Comparison of ENCODE assay signal across 8 cellular contexts in the genomic region with DNA sequence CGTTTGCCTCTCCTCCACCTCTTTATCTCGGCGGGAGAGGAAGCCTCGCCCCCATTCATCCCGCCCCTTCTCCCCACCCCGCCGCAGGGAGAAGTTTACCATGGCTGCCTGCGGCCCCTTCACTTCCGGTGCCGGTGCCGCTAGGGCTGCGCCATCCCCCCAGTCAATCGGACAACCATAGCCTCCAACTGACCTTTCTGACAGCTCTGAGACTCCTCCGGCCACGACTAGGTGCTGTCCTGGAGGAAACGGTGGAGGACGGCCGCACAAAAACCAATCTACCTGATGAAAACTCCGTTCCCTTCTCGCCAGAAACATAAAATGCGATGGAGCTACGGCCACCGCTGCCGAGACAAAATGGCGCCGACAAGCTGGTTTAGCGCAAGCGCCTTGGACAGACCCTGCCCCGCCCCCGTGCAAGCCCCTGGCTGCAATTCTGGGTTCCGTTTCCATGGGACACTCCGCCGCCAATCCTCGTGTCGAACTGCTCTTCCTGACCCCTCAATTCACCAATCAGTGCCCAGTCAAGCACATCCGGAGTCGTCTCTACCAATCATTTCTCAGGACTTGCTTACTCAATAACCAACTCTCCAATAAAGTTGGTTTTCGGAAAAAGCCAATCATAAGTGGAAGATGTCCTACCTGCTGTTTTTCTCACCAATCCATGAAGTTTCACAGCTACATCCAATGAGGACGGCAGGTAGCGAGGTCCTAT. TPM values are rescaled to one million over a fixed set of nuclear protein-coding genes. Genes with fewer than 3 reads are reported as not detected.
DNase-seq lines count a peak whose midpoint lies in the region; ATAC-seq and TF ChIP-seq lines count a peak whose summit lies in the region.

No MANE protein-coding gene starts in this region.

- peak overlapping the region; percentile 92 for H3K4me2 ChIP-seq in parathyroid adenoma (ENCODE audit: low read length)

- H3K36me3 Mint-ChIP-seq in activated naive CD8-positive, alpha-beta T cell treated with anti-CD3 and anti-CD28 coated beads, Interleukin-2, amount 50 U/mL, for 24 hours (ENCODE audit: low read depth) = peaks cover 31% of the 10 kb centered on the region

- H3K36me3 ChIP-seq in cardiac muscle cell = peaks cover 16% of the 10 kb centered on the region
- no peaks in the 10 kb centered on the region for H3K36me3 ChIP-seq in parathyroid adenoma (ENCODE audit: control insufficient read depth, insufficient read depth, low read length)
- H3K36me3 ChIP-seq in transverse colon = peaks cover 0 to 21% (median 5%) of the 10 kb centered on the region in 4 donors

- H3K4me1 ChIP-seq in cardiac muscle cell (ENCODE audit: low read depth) (peaks cover 22% of the 10 kb centered on the region), parathyroid adenoma (peaks cover 8% of the 10 kb centered on the region), transverse colon (peaks cover 14 to 31% (median 22%) of the 10 kb centered on the region in 4 donors)

- ATAC-seq in HG02623 (IDR thresholded peaks at IDR 0.05; ENCODE audit: unreplicated experiment) = peak; percentile 85
- ATAC-seq in activated naive CD8-positive, alpha-beta T cell treated with anti-CD3 and anti-CD28 coated beads, Interleukin-2, amount 50 U/mL, for 24 hours = peak; percentile 92

- WGBS in transverse colon (ENCODE audit: low coverage in 1 of 2), 2 donors = 1 to 3% methylated on average over 17 to 40 of the region's 40 CpGs

- no peak for TF ChIP-seq EP300 in transverse colon (IDR thresholded peaks at IDR 0.05; ENCODE audit: low read depth)

- H3K9me3 ChIP-seq in cardiac muscle cell (ENCODE audit: low read depth) (no peaks in the 10 kb centered on the region), parathyroid adenoma (ENCODE audit: control insufficient read depth, low read length) (no peaks in the 10 kb centered on the region), transverse colon (no peaks in the 10 kb centered on the region)

- no peaks in the 10 kb centered on the region for H3K9me3 Mint-ChIP-seq in activated naive CD8-positive, alpha-beta T cell treated with anti-CD3 and anti-CD28 coated beads, Interleukin-2, amount 50 U/mL, for 24 hours

- H3K27ac ChIP-seq in cardiac muscle cell (peak overlapping the region; percentile 98), parathyroid adenoma (peak overlapping the region; percentile 98), transverse colon (peak overlapping the region; percentile 96 to 100 (median 98))

- H3K27me3 Mint-ChIP-seq in activated naive CD8-positive, alpha-beta T cell treated with anti-CD3 and anti-CD28 coated beads, Interleukin-2, amount 50 U/mL, for 24 hours = no peaks in the 10 kb centered on the region

- no peak overlapping the region for H3K27ac Mint-ChIP-seq in activated naive CD8-positive, alpha-beta T cell treated with anti-CD3 and anti-CD28 coated beads, Interleukin-2, amount 50 U/mL, for 24 hours

- TF ChIP-seq POLR2A in GM10847 (IDR thresholded peaks at IDR 0.05; ENCODE audit: extremely low read depth, insufficient read length) (peak; percentile 83), transverse colon (IDR thresholded peaks at IDR 0.05) (peak; percentile 9)

- H3K4me3 Mint-ChIP-seq in activated naive CD8-positive, alpha-beta T cell treated with anti-CD3 and anti-CD28 coated beads, Interleukin-2, amount 50 U/mL, for 24 hours = no peak overlapping the region

- peaks cover 41% of the 10 kb centered on the region for H3K79me2 ChIP-seq in parathyroid adenoma

- peak; percentile 100 for DNase-seq in NCI-H1105 (lab: John Stamatoyannopoulos, UW)
- peak; percentile 82 for DNase-seq in SKM-1 (lab: John Stamatoyannopoulos, UW; ENCODE audit: unreplicated experiment)
- peak; percentile 97 for DNase-seq in activated naive CD8-positive, alpha-beta T cell treated with anti-CD3 and anti-CD28 coated beads, Interleukin-2, amount 50 U/mL, for 24 hours
- DNase-seq in cardiac muscle cell (ENCODE audit: low read depth in 1 of 2, low spot score in 1 of 2) = peak; percentile 100
- peak; percentile 99 for DNase-seq in transverse colon

- no peaks in the 10 kb centered on the region for H3K27me3 ChIP-seq in cardiac muscle cell
- H3K27me3 ChIP-seq in parathyroid adenoma (ENCODE audit: control insufficient read depth, insufficient read depth, low read length) = no peaks in the 10 kb centered on the region
- H3K27me3 ChIP-seq in transverse colon = no peaks in the 10 kb centered on the region

- peak overlapping the region; percentile 89 for H3K4me3 ChIP-seq in cardiac muscle cell
- peak overlapping the region; percentile 81 for H3K4me3 ChIP-seq in parathyroid adenoma (ENCODE audit: low read depth, low read length)
- peak overlapping the region; percentile 41 to 94 (median 92) for H3K4me3 ChIP-seq in transverse colon

- in situ Hi-C loops in transverse colon (cut with MboI; ENCODE audit: low pct_ligation_motif_present in 1 of 4, low pct_unique_long_range_greater_than_20kb in 1 of 4, low sequenced_read_pairs in 3 of 4) = loop anchor here in 2 of 4 donors (10.0 kb wide), 1 partner anchor 53 kb away; the partner anchor contains the start of gene PSMA3 (in 2 of the 2)

- TF ChIP-seq CTCF in cardiac muscle cell (IDR thresholded peaks at IDR 0.05; ENCODE audit: low read depth, low read length) (no peak), parathyroid adenoma (IDR thresholded peaks at IDR 0.05) (peak; percentile 21), transverse colon (IDR thresholded peaks at IDR 0.05) (peak in 1 of 5 experiments; percentile 33)

- intact Hi-C loops in transverse colon (cut with DNase I; ENCODE audit: low total_unique reads) = loop anchor here (2.0 to 10.0 kb wide), 2 partner anchors 17 to 53 kb away; partner anchors contain the start of gene PSMA3

- peak overlapping the region; percentile 92 for H2AFZ ChIP-seq in parathyroid adenoma

- peaks cover 50% of the 10 kb centered on the region for H3K4me1 Mint-ChIP-seq in activated naive CD8-positive, alpha-beta T cell treated with anti-CD3 and anti-CD28 coated beads, Interleukin-2, amount 50 U/mL, for 24 hours

- peak overlapping the region; percentile 57 for H3K9ac ChIP-seq in parathyroid adenoma

RNA-seq across cellular contexts. Expression of gene ARID4A, which starts 0.4 kb away (rescaled TPM):
- total RNA-seq in cardiac muscle cell = 7.6 and 14.7 TPM in 2 replicates
- 27.0 and 30.7 TPM in 2 replicates for polyA plus RNA-seq in cardiac muscle cell
- total RNA-seq in transverse colon = 10 to 100 TPM; 20.6 to 46.4 (median 22.6) TPM

RNA-seq across cellular contexts. Expression of gene PSMA3, which starts 53.3 kb away (rescaled TPM):
- total RNA-seq in cardiac muscle cell = 74.0 and 102 TPM in 2 replicates
- polyA plus RNA-seq in cardiac muscle cell = 235 and 279 TPM in 2 replicates
- 10 to 100 TPM; 38.5 to 87.3 (median 80.3) TPM for total RNA-seq in transverse colon

Comparison
In these comparisons a context has a peak if more than half of its experiments do, and no peak if none do; other contexts are left out.
1. Peak in every context shown above with its lines: DNase-seq, ATAC-seq, H3K4me3 ChIP-seq and H3K27ac ChIP-seq.